Comparison of ENCODE assay signal across 25 cellular contexts in genomic region chrX:136321532-136321931, GRCh38. TPM values are rescaled to one million over a fixed set of nuclear protein-coding genes. Genes with fewer than 3 reads are reported as not detected.
DNase-seq lines count a peak whose midpoint lies in the region; ATAC-seq, FAIRE-seq and TF ChIP-seq lines count a peak whose summit lies in the region.
"Had no signal": no experiment of that assay in that cellular context is flagged by ENCODE, and none has a peak within 500 bp of the region (broad histone marks: within the 10 kb centered on the region; RNA-seq: fewer than 3 reads in every experiment).

No MANE protein-coding gene starts in this region.

- no peaks in the 10 kb centered on the region for H4K20me1 ChIP-seq in endothelial cell of umbilical vein (replicated peaks; ENCODE audit: control insufficient read depth, extremely low read depth, insufficient read depth, low read length)

- H3K9ac ChIP-seq in endothelial cell of umbilical vein (replicated peaks; ENCODE audit: extremely low read depth, insufficient read depth, low read length): no peak overlapping the region
- H3K9ac ChIP-seq: GM23248 had no signal

- DNase-seq in NCI-H82 treated with DMSO at 0.1 percent for 48 hours (lab: John Stamatoyannopoulos, UW; ENCODE audit: unreplicated experiment) (peak; percentile 8), RWPE2 (ENCODE audit: low spot score) (no peak), endothelial cell of umbilical vein (ENCODE audit: low read depth, low spot score) (no peak), NCI-H2196 treated with DMSO at 0.1 percent for 48 hours (lab: John Stamatoyannopoulos, UW; ENCODE audit: unreplicated experiment) (no peak), left lobe of liver (ENCODE audit: low spot score) (no peak), heart left ventricle (no peak)
- no peak for DNase-seq in activated CD8-positive, alpha-beta memory T cell treated with anti-CD3 and anti-CD28 coated beads, Interleukin-2, amount 50 U/mL, for 4 hours
- DNase-seq: C1 segment of cervical spinal cord; Calu3; CD4-positive, alpha-beta memory T cell; COR-L47; DMS53; DMS79 treated with DMSO at 0.1 percent for 48 hours; GF-D8; GM23248; H7; HCEC 1CT had no signal

- H3K4me2 ChIP-seq in endothelial cell of umbilical vein (ENCODE audit: insufficient read depth, low read length): no peak overlapping the region

- no peak overlapping the region for H3K27ac ChIP-seq in RWPE2 (ENCODE audit: poor library complexity, severe bottlenecking)
- H3K27ac ChIP-seq in endothelial cell of umbilical vein (ENCODE audit: insufficient read depth, low read depth, low read length): no peak overlapping the region
- H3K27ac ChIP-seq in heart left ventricle: no peak overlapping the region
- H3K27ac ChIP-seq: GM23248 had no signal

- dilution Hi-C loops in endothelial cell of umbilical vein (cut with MboI; ENCODE audit: extremely low pct_ligation_motif_present, low sequenced_read_pairs): no loop called here

- intact Hi-C loops in endothelial cell of umbilical vein (cut with micrococcal nuclease) (no loop called here), heart left ventricle (cut with DNase I) (no loop called here)

- WGBS in heart left ventricle, 4 donors: 66 to 71% (median 69%) methylated on average over 3 of the region's 3 CpGs

- BruUV-seq in endothelial cell of umbilical vein (replicated peaks; lab: Mats Ljungman, UMichigan): no TSS peak

- H3K27me3 ChIP-seq in RWPE2 (ENCODE audit: insufficient read depth, poor library complexity, severe bottlenecking): no peaks in the 10 kb centered on the region
- no peaks in the 10 kb centered on the region for H3K27me3 ChIP-seq in endothelial cell of umbilical vein (ENCODE audit: control insufficient read depth in 2 of 2, insufficient read depth in 2 of 2, low read length in 2 of 2)
- no peaks in the 10 kb centered on the region for H3K27me3 ChIP-seq in heart left ventricle

- peak; percentile 61 for FAIRE-seq in endothelial cell of umbilical vein (lab: Jason Lieb, UNC)
- FAIRE-seq: GM12892, GM19239, H1 had no signal

- H3K9me1 ChIP-seq in endothelial cell of umbilical vein (replicated peaks; ENCODE audit: control insufficient read depth, extremely low read depth, insufficient read depth, low read length): no peaks in the 10 kb centered on the region

- no peak for TF ChIP-seq CTCF in RWPE2 (IDR thresholded peaks at IDR 0.05; ENCODE audit: poor library complexity, severe bottlenecking)
- TF ChIP-seq CTCF in endothelial cell of umbilical vein (IDR thresholded peaks at IDR 0.05; ENCODE audit: extremely low read depth in 1 of 2, insufficient read depth in 1 of 2, low read depth in 1 of 2, low read length in 2 of 2): no peak
- TF ChIP-seq CTCF in heart left ventricle (IDR thresholded peaks at IDR 0.05): no peak

- no peak for TF ChIP-seq POLR2A in endothelial cell of umbilical vein (IDR thresholded peaks at IDR 0.05; ENCODE audit: low read depth, low read length)
- no peak for TF ChIP-seq POLR2A in heart left ventricle (IDR thresholded peaks at IDR 0.05)

- H3K4me3 ChIP-seq in RWPE2 (ENCODE audit: severe bottlenecking) (no peak overlapping the region), endothelial cell of umbilical vein (replicated peaks in 1 of 3; ENCODE audit: insufficient read depth in 1 of 3, low read depth in 1 of 3, low read length in 3 of 3) (no peak overlapping the region), heart left ventricle (no peak overlapping the region)
- H3K4me3 ChIP-seq: GM23248 had no signal

- no peak overlapping the region for H2AFZ ChIP-seq in endothelial cell of umbilical vein (ENCODE audit: low read depth, low read length)
- H2AFZ ChIP-seq: GM23248 had no signal

- POLR2A ChIA-PET in endothelial cell of umbilical vein (lab: Charles Lee): no interaction called here

- no peaks in the 10 kb centered on the region for H3K79me2 ChIP-seq in endothelial cell of umbilical vein (ENCODE audit: control insufficient read depth, insufficient read depth, low read length)

- H3K36me3 ChIP-seq in RWPE2 (ENCODE audit: low read depth) (no peaks in the 10 kb centered on the region), endothelial cell of umbilical vein (ENCODE audit: control insufficient read depth in 2 of 2, extremely low read depth in 1 of 2, insufficient read depth in 2 of 2, low read length in 2 of 2) (no peaks in the 10 kb centered on the region), heart left ventricle (no peaks in the 10 kb centered on the region)

- H3K9me3 ChIP-seq in RWPE2 (ENCODE audit: severe bottlenecking) (no peaks in the 10 kb centered on the region), endothelial cell of umbilical vein (replicated peaks; ENCODE audit: control insufficient read depth, insufficient read depth, low read length) (no peaks in the 10 kb centered on the region), heart left ventricle (no peaks in the 10 kb centered on the region)

- H3K4me1 ChIP-seq in RWPE2 (ENCODE audit: insufficient read depth, poor library complexity, severe bottlenecking) (no peaks in the 10 kb centered on the region), endothelial cell of umbilical vein (ENCODE audit: control insufficient read depth, extremely low read depth, insufficient read depth, low read length) (no peaks in the 10 kb centered on the region), heart left ventricle (no peaks in the 10 kb centered on the region)

- ATAC-seq in RWPE2 (ENCODE audit: low read depth) (0 out of 3 replicates have a peak, but pooled peaks have one; percentile 17), esophagus mucosa (peak; percentile 52), left lobe of liver (no peak), heart left ventricle (no peak)

- CTCF ChIA-PET in endothelial cell of umbilical vein (lab: Charles Lee): interaction anchor here (1.0 kb wide), 1 partner anchor 16 kb away, joined by 3 read pairs; no protein-coding TSS in a partner anchor

TF ChIP-seq in endothelial cell of umbilical vein, 7 proteins besides CTCF, POLR2A, EP300 and RAD21:
- TF ChIP-seq POLR2AphosphoS5 (IDR thresholded peaks at IDR 0.05; ENCODE audit: insufficient read depth, low read depth, low read length): no peak

RNA-seq across cellular contexts. Expression of gene ADGRG4, which starts 20.8 kb away (rescaled TPM):
- total RNA-seq in endothelial cell of umbilical vein (0.04 and 0.05 TPM in 2 replicates), esophagus mucosa (not detected), left lobe of liver (0.13 TPM), heart left ventricle (under 1 TPM in 2 of 9 donors, not detected in 7; 0.04 to 0.07 TPM)
- polyA plus RNA-seq in endothelial cell of umbilical vein (0.08 and 0.13 TPM in 2 replicates), heart left ventricle (not detected)
- 0.03 and 0.04 TPM in 2 replicates for polyA plus RNA-seq in endothelial cell of umbilical vein (2011; cell fraction: cytosol; rRNA removed)
- polyA plus RNA-seq in endothelial cell of umbilical vein (2011; cell fraction: nucleus; rRNA removed): 0.32 TPM in 2 replicates
- 0.10 and 0.11 TPM in 2 replicates for polyA plus RNA-seq in endothelial cell of umbilical vein (2012)
- polyA minus RNA-seq in endothelial cell of umbilical vein: 0.17 and 0.55 TPM in 2 replicates
- not detected for polyA minus RNA-seq in endothelial cell of umbilical vein (2011; cell fraction: cytosol; rRNA and poly(A)+ RNA removed)
- polyA minus RNA-seq in endothelial cell of umbilical vein (2011; cell fraction: nucleus; rRNA and poly(A)+ RNA removed): 0.43 and 0.67 TPM in 2 replicates
- total RNA-seq: A172; A673; Calu3; CD4-positive, alpha-beta memory T cell; Daoy; G401; GM23248; H1; H7 had no signal
- polyA plus RNA-seq: CD4-positive, alpha-beta memory T cell; GM23248; H1 had no signal

Comparison
In these comparisons a context has a peak if more than half of its experiments do, and no peak if none do; other contexts are left out.
1. ATAC-seq: peak in RWPE2 (single experiment) and esophagus mucosa (single experiment); none in left lobe of liver (single experiment) and heart left ventricle (0 of 4).